Comparison of ENCODE assay signal across 8 cellular contexts in the genomic region with DNA sequence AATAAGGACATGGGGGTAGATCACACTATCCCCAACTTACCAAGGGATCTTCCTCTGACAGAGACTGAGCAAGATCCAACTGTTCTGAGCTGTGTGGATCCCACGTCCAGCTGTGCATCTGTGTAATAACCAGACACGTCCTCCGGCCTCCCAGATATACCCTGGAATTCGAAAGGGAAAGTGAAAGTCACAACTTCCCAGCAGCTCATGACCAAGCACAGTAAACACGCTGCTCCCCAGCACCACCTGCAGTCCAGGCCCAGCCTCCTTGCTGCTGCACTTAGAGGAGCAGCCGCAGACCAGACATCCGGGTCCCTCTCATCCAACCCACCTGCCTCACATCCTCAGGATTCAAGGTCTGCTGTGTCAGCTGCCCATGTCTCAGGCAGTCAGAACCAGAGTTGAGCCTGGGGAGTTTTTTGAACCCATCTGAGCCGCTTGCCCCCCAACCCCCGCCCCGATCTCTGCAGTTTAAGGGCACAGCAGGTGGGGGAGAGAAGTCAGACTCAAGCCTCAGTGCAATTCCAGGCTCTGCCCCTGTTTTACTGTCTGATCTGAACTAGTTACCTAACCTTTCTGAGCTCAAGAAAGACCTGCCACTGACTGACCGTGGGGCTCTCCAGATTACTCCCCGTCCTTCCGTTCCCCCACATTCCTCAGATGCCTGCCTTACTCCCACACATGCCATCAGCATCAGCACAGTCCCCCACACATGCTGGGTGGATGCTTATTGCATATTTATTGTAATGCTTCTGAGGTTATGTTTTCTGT. TPM values are rescaled to one million over a fixed set of nuclear protein-coding genes. Genes with fewer than 3 reads are reported as not detected.
DNase-seq lines count a peak whose midpoint lies in the region; ATAC-seq and TF ChIP-seq lines count a peak whose summit lies in the region.

A gene with protein sequence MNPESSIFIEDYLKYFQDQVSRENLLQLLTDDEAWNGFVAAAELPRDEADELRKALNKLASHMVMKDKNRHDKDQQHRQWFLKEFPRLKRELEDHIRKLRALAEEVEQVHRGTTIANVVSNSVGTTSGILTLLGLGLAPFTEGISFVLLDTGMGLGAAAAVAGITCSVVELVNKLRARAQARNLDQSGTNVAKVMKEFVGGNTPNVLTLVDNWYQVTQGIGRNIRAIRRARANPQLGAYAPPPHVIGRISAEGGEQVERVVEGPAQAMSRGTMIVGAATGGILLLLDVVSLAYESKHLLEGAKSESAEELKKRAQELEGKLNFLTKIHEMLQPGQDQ (minus strand): TSS at position 127 of the 771 bp plus-strand sequence. CDS start 6,365 bp downstream, outside the sequence.

- intact Hi-C loops in cardiac septum (cut with DNase I), result loop anchor here (5.0 to 10.0 kb wide), 3 partner anchors 37 to 95 kb away; a partner anchor contains a TSS
- intact Hi-C loops in transverse colon (cut with DNase I; ENCODE audit: low total_unique reads), result no loop called here

- H3K27me3 ChIP-seq in adipocyte (replicated peaks; ENCODE audit: control insufficient read depth, insufficient read depth, low read length) (no peaks in the 10 kb centered on the region), trophoblast cell (ENCODE audit: insufficient read depth, low read length) (no peaks in the 10 kb centered on the region), transverse colon (no peaks in the 10 kb centered on the region)

- TF ChIP-seq POLR2A in GM10847 (IDR thresholded peaks at IDR 0.05; ENCODE audit: extremely low read depth, insufficient read length) (peak; percentile 46), transverse colon (IDR thresholded peaks at IDR 0.05) (peak; percentile 87)

- in situ Hi-C loops in transverse colon (cut with MboI; ENCODE audit: low pct_ligation_motif_present in 1 of 4, low pct_unique_long_range_greater_than_20kb in 1 of 4, low sequenced_read_pairs in 3 of 4), result no loop called here

- peak within 1 kb of the TSS; percentile 49 for H2BK120ac ChIP-seq in trophoblast cell (ENCODE audit: insufficient read depth, low read length, poor library complexity)

- H2BK5ac ChIP-seq in trophoblast cell (ENCODE audit: low read depth, low read length, poor library complexity), result peak within 1 kb of the TSS; percentile 35

- H3K9me3 ChIP-seq in adipocyte (ENCODE audit: control insufficient read depth, low read length), result no peaks in the 10 kb centered on the region
- H3K9me3 ChIP-seq in trophoblast cell (ENCODE audit: insufficient read depth, low read depth, low read length), result no peaks in the 10 kb centered on the region
- no peaks in the 10 kb centered on the region for H3K9me3 ChIP-seq in transverse colon

- H3K4me3 ChIP-seq in adipocyte (ENCODE audit: low read length) (peak within 1 kb of the TSS; percentile 89), trophoblast cell (ENCODE audit: low read depth, low read length) (no peak within 1 kb of the TSS), transverse colon (peak within 1 kb of the TSS; percentile 40 to 69 (median 55))

- H3K27ac ChIP-seq in trophoblast cell (ENCODE audit: low read depth, low read length) (no peak within 1 kb of the TSS), transverse colon (peak within 1 kb of the TSS; percentile 89 to 96 (median 92))

- peak within 1 kb of the TSS; percentile 49 for H3K4ac ChIP-seq in trophoblast cell (ENCODE audit: low read depth, low read length)

- no CpG with 5 or more reads among the region's 13 CpGs for WGBS in trophoblast cell (ENCODE audit: extremely low coverage, insufficient coverage, insufficient read length)
- WGBS in transverse colon (ENCODE audit: low coverage in 1 of 2), 2 donors, result 25% methylated on average over 13 of the region's 13 CpGs; no CpG with 5 or more reads in 1 of the 2 donors

- peak; percentile 76 for ATAC-seq in HG02588 (IDR thresholded peaks at IDR 0.05; ENCODE audit: unreplicated experiment)

- no peak within 1 kb of the TSS for H3K23ac ChIP-seq in trophoblast cell (ENCODE audit: low read length)

- peaks cover 4% of the 10 kb centered on the region for H3K79me2 ChIP-seq in trophoblast cell (ENCODE audit: control insufficient read depth, insufficient read depth, low read length, poor library complexity)

- H3K79me1 ChIP-seq in trophoblast cell (ENCODE audit: low read length), result peaks cover 7% of the 10 kb centered on the region

- peak within 1 kb of the TSS; percentile 93 for H3K9ac ChIP-seq in adipocyte (ENCODE audit: low read length)
- H3K9ac ChIP-seq in trophoblast cell (ENCODE audit: low read length), result no peak within 1 kb of the TSS

- TF ChIP-seq CTCF in transverse colon (IDR thresholded peaks at IDR 0.05), result peak; percentile 50 to 71 (median 70)

- peak within 1 kb of the TSS; percentile 57 for H2AK5ac ChIP-seq in trophoblast cell (ENCODE audit: low read length)

- TF ChIP-seq EP300 in transverse colon (IDR thresholded peaks at IDR 0.05; ENCODE audit: low read depth), result no peak

- peak within 1 kb of the TSS; percentile 40 for H4K12ac ChIP-seq in trophoblast cell (ENCODE audit: low read depth, low read length)

- peak within 1 kb of the TSS; percentile 63 for H3K14ac ChIP-seq in trophoblast cell (ENCODE audit: low read length)

- H3K4me2 ChIP-seq in trophoblast cell (ENCODE audit: low read length), result peak within 1 kb of the TSS; percentile 56

- peak within 1 kb of the TSS; percentile 75 for H4K91ac ChIP-seq in trophoblast cell (ENCODE audit: low read depth, low read length)

- peak within 1 kb of the TSS; percentile 67 for H4K8ac ChIP-seq in trophoblast cell (ENCODE audit: low read depth, low read length)

- H3K36me3 ChIP-seq in adipocyte (ENCODE audit: control insufficient read depth, insufficient read depth, low read length, severe bottlenecking) (peaks cover 18% of the 10 kb centered on the region), trophoblast cell (ENCODE audit: control insufficient read depth in 1 of 2, insufficient read depth in 2 of 2, low read length in 2 of 2) (no peaks in the 10 kb centered on the region), transverse colon (no peaks in the 10 kb centered on the region)

- H3K4me1 ChIP-seq in adipocyte (ENCODE audit: control insufficient read depth, insufficient read depth, low read length) (peaks cover 56% of the 10 kb centered on the region), trophoblast cell (ENCODE audit: control insufficient read depth in 1 of 2, insufficient read depth in 2 of 2, low read length in 2 of 2) (peaks cover 5 to 13% of the 10 kb centered on the region in 2 experiments), transverse colon (peaks cover 18 to 49% (median 32%) of the 10 kb centered on the region in 4 donors)

- H3K18ac ChIP-seq in trophoblast cell (ENCODE audit: low read length), result peak within 1 kb of the TSS; percentile 30

- peak; percentile 84 for DNase-seq in NCI-H1092 (lab: John Stamatoyannopoulos, UW)
- peak; percentile 90 for DNase-seq in SW480 (ENCODE audit: low spot score)
- peak; percentile 97 for DNase-seq in adipocyte (ENCODE audit: low read depth)
- peak; percentile 96 for DNase-seq in cardiac septum (ENCODE audit: low spot score)
- peak; percentile 97 for DNase-seq in trophoblast cell
- peak; percentile 92 for DNase-seq in transverse colon

- H2AFZ ChIP-seq in trophoblast cell (ENCODE audit: insufficient read depth, low read length, poor library complexity), result peak within 1 kb of the TSS; percentile 56

- no peak within 1 kb of the TSS for H2BK12ac ChIP-seq in trophoblast cell (ENCODE audit: low read length)

RNA-seq across cellular contexts. Expression of the gene that starts here (rescaled TPM):
- 47.9 TPM for total RNA-seq in cardiac septum
- polyA plus RNA-seq in trophoblast cell (2013), result 5.7 and 6.0 TPM in 2 replicates
- 100 to 1,000 TPM in 1 of 4 donors, 10 to 100 TPM in 2, 1 to 10 TPM in 1; 3.8 to 142 (median 47.8) TPM for total RNA-seq in transverse colon
